In genomic region chr14:31937730-31938346, GRCh38 we compare ENCODE assay signal across 8 cellular contexts.
DNase-seq lines count a peak whose midpoint lies in the region; TF ChIP-seq lines count a peak whose summit lies in the region.

No MANE protein-coding gene starts in this region.

- H3K9ac ChIP-seq in MM.1S (ENCODE audit: low read length), result no peak overlapping the region

- no peaks in the 10 kb centered on the region; the same call in 1 of the 2 replicates for H3K27me3 ChIP-seq in GM06990 (replicated peaks; ENCODE audit: control insufficient read depth, insufficient read depth, low read length)
- H3K27me3 ChIP-seq in MM.1S (replicated peaks; ENCODE audit: insufficient read depth, low read length), result no peaks in the 10 kb centered on the region

- H3K36me3 ChIP-seq in GM06990 (ENCODE audit: control insufficient read depth, insufficient read depth, low read length) (no peaks in the 10 kb centered on the region), MM.1S (replicated peaks; ENCODE audit: insufficient read depth, low read length) (no peaks in the 10 kb centered on the region)

- TF ChIP-seq CTCF in GM06990 (IDR thresholded peaks at IDR 0.05; ENCODE audit: insufficient read depth, low read length, poor library complexity, severe bottlenecking) (no peak), foreskin fibroblast (IDR thresholded peaks at IDR 0.05; ENCODE audit: low read depth, low read length) (no peak), MM.1S (IDR thresholded peaks at IDR 0.05; ENCODE audit: low read length) (no peak)

- H4K20me1 ChIP-seq in MM.1S (ENCODE audit: insufficient read depth, low read length), result no peaks in the 10 kb centered on the region

- no peaks in the 10 kb centered on the region for H3K9me2 ChIP-seq in MM.1S (replicated peaks; ENCODE audit: insufficient read depth, low read length)

- no peaks in the 10 kb centered on the region for H3K4me1 ChIP-seq in MM.1S (ENCODE audit: low read length)

- H2AFZ ChIP-seq in MM.1S (ENCODE audit: low read length), result no peak overlapping the region

- H3K27ac ChIP-seq in MM.1S (ENCODE audit: low read length), result no peak overlapping the region

- DNase-seq in GM06990 (ENCODE audit: extremely low read depth, insufficient read length) (peak; percentile 47), H4 (ENCODE audit: low spot score) (peak; percentile 91), M059J (ENCODE audit: low read depth) (peak; percentile 94), foreskin fibroblast (peak; percentile 84 to 90), germinal center (ENCODE audit: low spot score) (no peak), MM.1S (no peak)
- DNase-seq in activated CD8-positive, alpha-beta memory T cell treated with anti-CD3 and anti-CD28 coated beads, Interleukin-2, amount 50 U/mL, for 4 hours, result peak; percentile 47
- peak; percentile 16 to 26 for DNase-seq in stimulated activated CD4-positive, alpha-beta T cell treated with anti-CD3 and anti-CD28 coated beads, Interleukin-15, amount 100 ng/mL, for 1 hour (ENCODE audit: low read depth in 1 of 2, low spot score in 1 of 2)

- H3K79me2 ChIP-seq in MM.1S (ENCODE audit: low read length), result no peaks in the 10 kb centered on the region

- H3K4me3 ChIP-seq in GM06990 (replicated peaks; ENCODE audit: low read depth, low read length) (no peak overlapping the region), foreskin fibroblast (ENCODE audit: low read depth in 1 of 2, low read length in 2 of 2) (no peak overlapping the region), MM.1S (ENCODE audit: low read length) (no peak overlapping the region)

- H3K9me3 ChIP-seq in MM.1S (replicated peaks; ENCODE audit: insufficient read depth, low read length), result no peaks in the 10 kb centered on the region

- H3K4me2 ChIP-seq in MM.1S (ENCODE audit: low read depth, low read length), result no peak overlapping the region

- H3F3A ChIP-seq in MM.1S (ENCODE audit: insufficient read depth, low read length), result no peaks in the 10 kb centered on the region

Comparison
In these comparisons a context has a peak if more than half of its experiments do, and no peak if none do; other contexts are left out.
1. DNase-seq: peak in GM06990 (single experiment), H4 (single experiment), M059J (single experiment), activated CD8-positive, alpha-beta memory T cell treated with anti-CD3 and anti-CD28 coated beads, Interleukin-2, amount 50 U/mL, for 4 hours (single experiment), foreskin fibroblast (2 of 2) and stimulated activated CD4-positive, alpha-beta T cell treated with anti-CD3 and anti-CD28 coated beads, Interleukin-15, amount 100 ng/mL, for 1 hour (2 of 2); none in germinal center (single experiment) and MM.1S (single experiment).